19 cellular contexts compared by ENCODE assay signal in the genomic region with DNA sequence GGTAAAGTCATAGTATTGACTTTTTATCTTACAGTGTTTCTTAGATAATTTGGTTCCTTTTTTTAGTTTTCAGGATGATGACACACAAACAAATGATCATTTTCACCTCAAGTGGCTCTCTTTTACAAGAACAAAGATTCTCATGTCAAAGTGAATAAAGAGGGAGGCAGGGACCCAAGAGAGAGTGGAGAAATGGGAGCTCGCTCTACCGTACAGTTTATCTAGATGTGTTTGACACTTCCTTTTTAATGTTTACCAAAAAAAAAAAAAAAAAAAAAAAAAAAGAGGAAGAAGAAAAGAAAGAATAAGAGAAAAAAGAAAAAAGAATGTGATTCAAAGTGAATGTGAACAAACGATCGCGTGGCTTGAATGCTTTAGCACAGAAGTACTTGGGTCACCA.
"Had no signal": no experiment of that assay in that cellular context is flagged by ENCODE, and none has a peak within 500 bp of the region (broad histone marks: within the 10 kb centered on the region; RNA-seq: fewer than 3 reads in every experiment).

No MANE protein-coding gene starts in this region.

- H3K4me3 Mint-ChIP-seq: activated CD4-positive, alpha-beta T cell treated with anti-CD3 and anti-CD28 coated beads for 36 hours; activated CD8-positive, alpha-beta memory T cell treated with anti-CD3 and anti-CD28 coated beads, Interleukin-2, amount 10 ng/mL, durations not matched to agents 7 days and 5 days; activated CD8-positive, alpha-beta T cell treated with anti-CD3 and anti-CD28 coated beads, Interleukin-2, amount 10 ng/mL, durations not matched to agents 7 days and 5 days; activated naive CD8-positive, alpha-beta T cell treated with anti-CD3 and anti-CD28 coated beads for 36 hours; activated T-cell treated with anti-CD3 and anti-CD28 coated beads, Interleukin-2, amount 50 U/mL, for 72 hours; brain; effector memory CD8-positive, alpha-beta T cell; mesothelial cell of epicardium; naive thymus-derived CD8-positive, alpha-beta T cell; neural crest cell; T-helper 1 cell treated with Interleukin-12 subunit alpha and Interleukin-12 subunit beta and Interleukin-4 antibody, amounts not matched to agents 30 μg/mL and 1 μg/mL, for 36 hours had no signal

- ATAC-seq: gastrocnemius medialis had no signal

- H3K36me3 Mint-ChIP-seq: activated CD8-positive, alpha-beta memory T cell treated with anti-CD3 and anti-CD28 coated beads, Interleukin-2, amount 10 ng/mL, durations not matched to agents 7 days and 5 days; activated naive CD8-positive, alpha-beta T cell treated with anti-CD3 and anti-CD28 coated beads for 36 hours; brain; mesothelial cell of epicardium; naive thymus-derived CD8-positive, alpha-beta T cell had no signal

- H3K4me1 Mint-ChIP-seq: activated CD4-positive, alpha-beta T cell treated with anti-CD3 and anti-CD28 coated beads for 36 hours; activated CD8-positive, alpha-beta memory T cell treated with anti-CD3 and anti-CD28 coated beads, Interleukin-2, amount 10 ng/mL, durations not matched to agents 7 days and 5 days; mesothelial cell of epicardium; neural crest cell had no signal

- H3K27me3 Mint-ChIP-seq: activated CD4-positive, alpha-beta T cell treated with anti-CD3 and anti-CD28 coated beads for 36 hours; activated naive CD8-positive, alpha-beta T cell treated with anti-CD3 and anti-CD28 coated beads for 36 hours; brain had no signal

- H3K9me3 Mint-ChIP-seq: activated naive CD8-positive, alpha-beta T cell treated with anti-CD3 and anti-CD28 coated beads for 36 hours; activated T-cell treated with anti-CD3 and anti-CD28 coated beads, Interleukin-2, amount 50 U/mL, for 72 hours; brain; effector memory CD8-positive, alpha-beta T cell; mesothelial cell of epicardium; naive thymus-derived CD8-positive, alpha-beta T cell; neural crest cell; T-helper 1 cell treated with Interleukin-12 subunit alpha and Interleukin-12 subunit beta and Interleukin-4 antibody, amounts not matched to agents 30 μg/mL and 1 μg/mL, for 36 hours had no signal

- H3K27ac Mint-ChIP-seq: activated CD4-positive, alpha-beta T cell treated with anti-CD3 and anti-CD28 coated beads for 36 hours; activated CD8-positive, alpha-beta memory T cell treated with anti-CD3 and anti-CD28 coated beads, Interleukin-2, amount 10 ng/mL, durations not matched to agents 7 days and 5 days; activated CD8-positive, alpha-beta T cell treated with anti-CD3 and anti-CD28 coated beads, Interleukin-2, amount 10 ng/mL, durations not matched to agents 7 days and 5 days; activated naive CD8-positive, alpha-beta T cell treated with anti-CD3 and anti-CD28 coated beads for 36 hours; activated T-cell treated with anti-CD3 and anti-CD28 coated beads, Interleukin-2, amount 50 U/mL, for 72 hours; effector memory CD8-positive, alpha-beta T cell; mesothelial cell of epicardium; naive thymus-derived CD8-positive, alpha-beta T cell; T-helper 1 cell treated with Interleukin-12 subunit alpha and Interleukin-12 subunit beta and Interleukin-4 antibody, amounts not matched to agents 30 μg/mL and 1 μg/mL, for 36 hours had no signal

- DNase-seq: activated CD4-positive, CD25-positive, alpha-beta regulatory T cell; gastrocnemius medialis; kidney; mammary epithelial cell; occipital lobe; stimulated activated CD4-positive, alpha-beta T cell treated with anti-CD3 and anti-CD28 coated beads, Interleukin-4, amount 100 ng/mL, for 4 hours; T-helper 9 cell; tibial artery had no signal
